8 cellular contexts compared by ENCODE assay signal in genomic region chr4:118279328-118279727, GRCh38.
DNase-seq lines count a peak whose midpoint lies in the region; ATAC-seq lines count a peak whose summit lies in the region.

No MANE protein-coding gene starts in this region.

- H3K4me2 ChIP-seq in trophoblast cell (ENCODE audit: low read length) = peak overlapping the region; percentile 76

- no peak overlapping the region for H4K91ac ChIP-seq in trophoblast cell (ENCODE audit: low read depth, low read length)

- peak; percentile 7 for DNase-seq in EH (ENCODE audit: low read depth)
- no peak for DNase-seq in SK-N-MC (ENCODE audit: low read depth, low spot score)
- peak in 1 of 2 donors; percentile 16 for DNase-seq in trophoblast cell
- DNase-seq in NCI-H526 (lab: John Stamatoyannopoulos, UW) = no peak
- DNase-seq in activated CD8-positive, alpha-beta memory T cell treated with anti-CD3 and anti-CD28 coated beads, Interleukin-2, amount 50 U/mL, for 4 hours = no peak

- H3K4me1 ChIP-seq in esophagus (ENCODE audit: control insufficient read depth in 2 of 2, insufficient read depth in 2 of 2, low read length in 1 of 2) (no peaks in the 10 kb centered on the region), trophoblast cell (ENCODE audit: control insufficient read depth in 1 of 2, insufficient read depth in 2 of 2, low read length in 2 of 2) (peaks cover 0 to 2% of the 10 kb centered on the region in 2 experiments)

- H3K9ac ChIP-seq in SK-N-MC (ENCODE audit: insufficient read length) (peak overlapping the region; percentile 90), trophoblast cell (ENCODE audit: low read length) (peak overlapping the region; percentile 89)

- H3K79me2 ChIP-seq in trophoblast cell (ENCODE audit: control insufficient read depth, insufficient read depth, low read length, poor library complexity) = peaks cover 5% of the 10 kb centered on the region

- no peak overlapping the region for H2AK5ac ChIP-seq in trophoblast cell (ENCODE audit: low read length)

- no peak overlapping the region for H2BK120ac ChIP-seq in trophoblast cell (ENCODE audit: insufficient read depth, low read length, poor library complexity)

- no peak overlapping the region for H2BK5ac ChIP-seq in trophoblast cell (ENCODE audit: low read depth, low read length, poor library complexity)

- H3K23ac ChIP-seq in trophoblast cell (ENCODE audit: low read length) = no peak overlapping the region

- H3K79me1 ChIP-seq in trophoblast cell (ENCODE audit: low read length) = peaks cover 3% of the 10 kb centered on the region

- no peak for ATAC-seq in GM21576 (IDR thresholded peaks at IDR 0.05; ENCODE audit: unreplicated experiment)
- no peak for ATAC-seq in HG02759 (IDR thresholded peaks at IDR 0.05; ENCODE audit: unreplicated experiment)

- WGBS in esophagus, 2 donors = 3 to 6% methylated on average over 13 of the region's 13 CpGs
- WGBS in trophoblast cell (ENCODE audit: extremely low coverage, insufficient coverage, insufficient read length) = no CpG with 5 or more reads among the region's 13 CpGs

- H3K9me3 ChIP-seq in SK-N-MC (ENCODE audit: low read depth, low read length) = no peaks in the 10 kb centered on the region
- no peaks in the 10 kb centered on the region for H3K9me3 ChIP-seq in esophagus (ENCODE audit: control insufficient read depth in 2 of 2, insufficient read depth in 1 of 2, low read depth in 1 of 2, low read length in 1 of 2)
- no peaks in the 10 kb centered on the region for H3K9me3 ChIP-seq in trophoblast cell (ENCODE audit: insufficient read depth, low read depth, low read length)

- H4K8ac ChIP-seq in trophoblast cell (ENCODE audit: low read depth, low read length) = no peak overlapping the region

- H3K27me3 ChIP-seq in esophagus (ENCODE audit: control insufficient read depth in 1 of 2, insufficient read depth in 2 of 2, low read length in 2 of 2) = no peaks in the 10 kb centered on the region
- H3K27me3 ChIP-seq in trophoblast cell (ENCODE audit: insufficient read depth, low read length) = no peaks in the 10 kb centered on the region

- H3K18ac ChIP-seq in trophoblast cell (ENCODE audit: low read length) = no peak overlapping the region

- no peak overlapping the region for H2BK12ac ChIP-seq in trophoblast cell (ENCODE audit: low read length)

- H3K4ac ChIP-seq in trophoblast cell (ENCODE audit: low read depth, low read length) = no peak overlapping the region

- no peak overlapping the region for H4K12ac ChIP-seq in trophoblast cell (ENCODE audit: low read depth, low read length)

- H2AFZ ChIP-seq in trophoblast cell (ENCODE audit: insufficient read depth, low read length, poor library complexity) = no peak overlapping the region

- H3K36me3 ChIP-seq in SK-N-MC (ENCODE audit: insufficient read depth, low read length) (peaks cover 30% of the 10 kb centered on the region), esophagus (ENCODE audit: control insufficient read depth in 2 of 2, insufficient read depth in 2 of 2, low read length in 1 of 2) (no peaks in the 10 kb centered on the region), trophoblast cell (ENCODE audit: control insufficient read depth in 1 of 2, insufficient read depth in 2 of 2, low read length in 2 of 2) (peaks cover 4 to 12% of the 10 kb centered on the region in 2 experiments)

- H3K4me3 ChIP-seq in SK-N-MC (peak overlapping the region; percentile 90), esophagus (ENCODE audit: low read depth in 1 of 2, low read length in 2 of 2) (peak overlapping the region; percentile 86 to 96), trophoblast cell (ENCODE audit: low read depth, low read length) (peak overlapping the region; percentile 80)

- peak overlapping the region; percentile 77 for H3K27ac ChIP-seq in SK-N-MC
- peak overlapping the region; percentile 94 to 99 for H3K27ac ChIP-seq in esophagus (ENCODE audit: low read depth in 2 of 2, low read length in 1 of 2)
- H3K27ac ChIP-seq in trophoblast cell (ENCODE audit: low read depth, low read length) = no peak overlapping the region

- no peak overlapping the region for H3K14ac ChIP-seq in trophoblast cell (ENCODE audit: low read length)
